ENCODE assay signal across 8 cellular contexts in genomic region chr6:26327450-26328264, GRCh38. TPM values are rescaled to one million over a fixed set of nuclear protein-coding genes. Genes with fewer than 3 reads are reported as not detected.
DNase-seq lines count a peak whose midpoint lies in the region; ATAC-seq, FAIRE-seq and TF ChIP-seq lines count a peak whose summit lies in the region.

No MANE protein-coding gene starts in this region.

- H3K4me1 ChIP-seq in A549: peaks cover 7% of the 10 kb centered on the region; the same call in 1 of the 3 replicates
- no peaks in the 10 kb centered on the region; the same call in 1 of the 2 replicates for H3K4me1 ChIP-seq in GM23338 (ENCODE audit: insufficient read depth)
- peaks cover 4% of the 10 kb centered on the region for H3K4me1 ChIP-seq in fibroblast of lung (ENCODE audit: control insufficient read depth, extremely low read depth, insufficient read depth, low read length)
- no peaks in the 10 kb centered on the region for H3K4me1 ChIP-seq in body of pancreas

- peaks cover 6% of the 10 kb centered on the region; the same call in 2 of the 3 replicates for H3K9me3 Mint-ChIP-seq in GM23338
- no peaks in the 10 kb centered on the region for H3K9me3 Mint-ChIP-seq in activated CD8-positive, alpha-beta T cell treated with anti-CD3 and anti-CD28 coated beads for 36 hours

- H3K27me3 Mint-ChIP-seq in GM23338 (ENCODE audit: insufficient read depth, low read depth, poor library complexity): peaks cover 32% of the 10 kb centered on the region
- H3K27me3 Mint-ChIP-seq in activated CD8-positive, alpha-beta T cell treated with anti-CD3 and anti-CD28 coated beads for 36 hours: peaks cover 18% of the 10 kb centered on the region

- CTCF ChIA-PET in A549 (lab: Yijun Ruan, JAX): interaction anchor here (0.7 to 2.2 kb wide), 2 partner anchors 14 to 58 kb away, joined by 3 to 9 read pairs; no protein-coding TSS in a partner anchor
- CTCF ChIA-PET in activated CD8-positive, alpha-beta T cell treated with anti-CD3 and anti-CD28 coated beads for 36 hours (lab: Charles Lee): interaction anchor here (0.8 to 6.2 kb wide), 4 partner anchors 14 to 268 kb away, joined by 3 to 31 read pairs (median 6); no protein-coding TSS in a partner anchor

- POLR2A ChIA-PET in A549 (lab: Yijun Ruan, JAX): no interaction called here
- POLR2A ChIA-PET in activated CD8-positive, alpha-beta T cell treated with anti-CD3 and anti-CD28 coated beads for 36 hours (lab: Charles Lee): no interaction called here

- H3K27me3 ChIP-seq in GM23338 (ENCODE audit: insufficient read depth) (peaks cover 12% of the 10 kb centered on the region), fibroblast of lung (ENCODE audit: control insufficient read depth, insufficient read depth, low read length) (no peaks in the 10 kb centered on the region), body of pancreas (peaks cover 4 to 30% of the 10 kb centered on the region in 2 donors)

- DNase-seq in A549 (ENCODE audit: low read depth in 1 of 2, low spot score in 1 of 2): peak in 1 of 2 experiments; percentile 87
- DNase-seq in GM23338 (ENCODE audit: low spot score): peak; percentile 83
- peak; percentile 46 for DNase-seq in NCI-H526 treated with DMSO at 0.1 percent for 48 hours (lab: John Stamatoyannopoulos, UW)
- peak; percentile 90 for DNase-seq in activated CD8-positive, alpha-beta T cell treated with anti-CD3 and anti-CD28 coated beads for 36 hours
- DNase-seq in fibroblast of lung (ENCODE audit: low read depth in 2 of 2): peak; percentile 68 to 83
- DNase-seq in stimulated activated CD4-positive, alpha-beta T cell treated with anti-CD3 and anti-CD28 coated beads, Interleukin-12 subunit alpha, Interleukin-12 subunit beta, amount 100 ng/mL, for 4 hours: peak; percentile 71
- DNase-seq in body of pancreas: no peak

- TF ChIP-seq POLR2A in A549 (IDR thresholded peaks at IDR 0.05; ENCODE audit: low read length) (no peak), body of pancreas (IDR thresholded peaks at IDR 0.05) (no peak)

- intact Hi-C loops in activated CD8-positive, alpha-beta T cell treated with anti-CD3 and anti-CD28 coated beads for 36 hours (cut with micrococcal nuclease): no loop called here
- intact Hi-C loops in body of pancreas (cut with DNase I): no loop called here

- H3F3A ChIP-seq in GM23338 (replicated peaks; ENCODE audit: low read depth): no peaks in the 10 kb centered on the region

- TF ChIP-seq RAD21 in A549 (conservative IDR thresholded peaks at IDR 0.05 in 1 of 2, IDR thresholded peaks at IDR 0.05 in 1 of 2): no peak

- WGBS in A549 (ENCODE audit: missing lambda C conversion rate): 1% methylated on average over 28 of the region's 28 CpGs
- 2 to 7% methylated on average over 28 of the region's 28 CpGs for WGBS in body of pancreas, 2 donors

- peaks cover 2% of the 10 kb centered on the region; the same call in 1 of the 3 replicates for H3K4me1 Mint-ChIP-seq in GM23338
- H3K4me1 Mint-ChIP-seq in activated CD8-positive, alpha-beta T cell treated with anti-CD3 and anti-CD28 coated beads for 36 hours (ENCODE audit: low read depth): peaks cover 41% of the 10 kb centered on the region

- H2AFZ ChIP-seq in GM23338: peak overlapping the region; percentile 73; the same call in 1 of the 2 replicates
- no peak overlapping the region for H2AFZ ChIP-seq in fibroblast of lung (ENCODE audit: low read length)

- H3K36me3 ChIP-seq in GM23338 (ENCODE audit: insufficient read depth) (no peaks in the 10 kb centered on the region), fibroblast of lung (ENCODE audit: control insufficient read depth, insufficient read depth, low read length) (no peaks in the 10 kb centered on the region), body of pancreas (replicated peaks in 1 of 2; ENCODE audit: insufficient read depth in 1 of 2, low read depth in 2 of 2) (no peaks in the 10 kb centered on the region)

- H3K4me3 ChIP-seq in A549 (peak overlapping the region; percentile 69), GM23338 (peak overlapping the region; percentile 74), fibroblast of lung (replicated peaks in 1 of 4; ENCODE audit: control extremely low read depth in 1 of 4, insufficient read depth in 1 of 4, low read depth in 3 of 4, low read length in 4 of 4) (peak overlapping the region; percentile 54 to 73 (median 64)), body of pancreas (no peak overlapping the region)

- H3K4me3 Mint-ChIP-seq in GM23338: peak overlapping the region; percentile 90
- H3K4me3 Mint-ChIP-seq in activated CD8-positive, alpha-beta T cell treated with anti-CD3 and anti-CD28 coated beads for 36 hours: peak overlapping the region; percentile 79

- ATAC-seq in A549 (peak; percentile 45 to 60), GM23338 (peak; percentile 61), body of pancreas (no peak), GM21515 (IDR thresholded peaks at IDR 0.05; ENCODE audit: unreplicated experiment) (no peak)
- peak; percentile 58 for ATAC-seq in activated CD8-positive, alpha-beta T cell treated with anti-CD3 and anti-CD28 coated beads for 36 hours

- H3K79me2 ChIP-seq in GM23338 (replicated peaks; ENCODE audit: insufficient read depth): no peaks in the 10 kb centered on the region
- H3K79me2 ChIP-seq in fibroblast of lung (ENCODE audit: control insufficient read depth, insufficient read depth, low read length): no peaks in the 10 kb centered on the region

- H3K9me3 ChIP-seq in A549 (no peaks in the 10 kb centered on the region), fibroblast of lung (ENCODE audit: control insufficient read depth, insufficient read depth, low read depth, low read length) (no peaks in the 10 kb centered on the region), body of pancreas (peaks cover 0 to 8% (median 0%) of the 10 kb centered on the region in 3 donors)

- TF ChIP-seq CTCF in A549 (IDR thresholded peaks at IDR 0.05) (no peak), GM23338 (conservative IDR thresholded peaks at IDR 0.05; ENCODE audit: low read depth in 2 of 2) (no peak), fibroblast of lung (conservative IDR thresholded peaks at IDR 0.05 in 1 of 2, IDR thresholded peaks at IDR 0.05 in 1 of 2; ENCODE audit: low read depth in 1 of 2, low read length in 2 of 2) (no peak), body of pancreas (IDR thresholded peaks at IDR 0.05) (no peak)
- TF ChIP-seq CTCF in activated CD8-positive, alpha-beta T cell treated with anti-CD3 and anti-CD28 coated beads for 36 hours (IDR thresholded peaks at IDR 0.05): no peak

- TF ChIP-seq EP300 in A549 (IDR thresholded peaks at IDR 0.05): no peak

- H3K9ac ChIP-seq in fibroblast of lung (ENCODE audit: insufficient read depth, low read length): peak overlapping the region; percentile 18

- no peak for FAIRE-seq in A549 (lab: Jason Lieb, UNC)

- peak overlapping the region; percentile 71 for H3K27ac Mint-ChIP-seq in GM23338
- peak overlapping the region; percentile 81 for H3K27ac Mint-ChIP-seq in activated CD8-positive, alpha-beta T cell treated with anti-CD3 and anti-CD28 coated beads for 36 hours

- no peaks in the 10 kb centered on the region for H3K9me2 ChIP-seq in GM23338 (ENCODE audit: insufficient read depth)

- H4K20me1 ChIP-seq in GM23338 (replicated peaks; ENCODE audit: insufficient read depth) (no peaks in the 10 kb centered on the region), fibroblast of lung (ENCODE audit: control insufficient read depth, extremely low read depth, insufficient read depth, low read length) (no peaks in the 10 kb centered on the region)

- no peaks in the 10 kb centered on the region for H3K36me3 Mint-ChIP-seq in GM23338 (ENCODE audit: low read depth)
- peaks cover 4% of the 10 kb centered on the region for H3K36me3 Mint-ChIP-seq in activated CD8-positive, alpha-beta T cell treated with anti-CD3 and anti-CD28 coated beads for 36 hours (ENCODE audit: low read depth)

- H3K4me2 ChIP-seq in A549: peak overlapping the region; percentile 81
- H3K4me2 ChIP-seq in GM23338: peak overlapping the region; percentile 79
- H3K4me2 ChIP-seq in fibroblast of lung (ENCODE audit: extremely low read depth, insufficient read depth, low read length): peak overlapping the region; percentile 97

- H3K27ac ChIP-seq in A549 (peak overlapping the region; percentile 63 to 81), GM23338 (ENCODE audit: low read depth) (no peak overlapping the region), fibroblast of lung (ENCODE audit: insufficient read depth, low read length) (no peak overlapping the region), body of pancreas (no peak overlapping the region)

TF ChIP-seq in A549, 52 proteins besides CTCF, POLR2A, EP300 and RAD21 (continues in another document):
- TF ChIP-seq JUNB (IDR thresholded peaks at IDR 0.05): no peak
- no peak for TF ChIP-seq CBX2 (IDR thresholded peaks at IDR 0.05; ENCODE audit: borderline replicate concordance, low read depth)

RNA-seq across cellular contexts. Expression of gene BTN3A2, which starts 37.3 kb away (rescaled TPM):
- 13.4 and 13.5 TPM in 2 replicates for polyA plus RNA-seq in A549 (2011; rRNA removed)
- 4.3 and 5.5 TPM in 2 replicates for polyA plus RNA-seq in A549 (2012; cell fraction: cytosol; rRNA removed)
- polyA plus RNA-seq in A549 (2012; cell fraction: nucleus; rRNA removed): 3.3 and 4.1 TPM in 2 replicates
- polyA plus RNA-seq in A549 (2017; fragmentation: RNase III; extraction: RNeasy Plus Mini Kit Qiagen cat#74134 plus additional on column Dnase treatment): 4.2 to 5.1 TPM (median 4.8 TPM) in 3 replicates
- polyA minus RNA-seq in A549 (2011; rRNA and poly(A)+ RNA removed): 4.9 and 11.7 TPM in 2 replicates
- 2.8 and 10.4 TPM in 2 replicates for total RNA-seq in GM23338 (2014; rRNA removed; shearing (Covaris generic))
- polyA plus RNA-seq in GM23338 (2016; fragmentation: Nextera tagmentation; extraction: Ambion mirVana): 3.4 and 4.3 TPM in 2 replicates
- 10 to 100 TPM; 58.4 to 63.5 TPM for total RNA-seq in activated CD8-positive, alpha-beta T cell treated with anti-CD3 and anti-CD28 coated beads for 36 hours
- total RNA-seq in fibroblast of lung: 21.6 and 21.8 TPM in 2 replicates
- 27.2 and 39.1 TPM in 2 replicates for polyA plus RNA-seq in fibroblast of lung
- polyA plus RNA-seq in fibroblast of lung (2012): 19.1 and 24.8 TPM in 2 replicates
- polyA minus RNA-seq in fibroblast of lung (ENCODE audit: low replicate concordance): 10.0 and 23.6 TPM in 2 replicates
- 1 to 10 TPM; 5.9 to 8.6 TPM for total RNA-seq in body of pancreas

RNA-seq across cellular contexts. Expression of gene BTN2A2, which starts 55.3 kb away (rescaled TPM):
- polyA plus RNA-seq in A549 (2011; rRNA removed) (6.5 and 7.0 TPM in 2 replicates), A549 (2017; fragmentation: RNase III; extraction: RNeasy Plus Mini Kit Qiagen cat#74134 plus additional on column Dnase treatment) (6.7 to 9.5 TPM (median 7.5 TPM) in 3 replicates), GM23338 (2016; fragmentation: Nextera tagmentation; extraction: Ambion mirVana) (5.9 and 7.3 TPM in 2 replicates), fibroblast of lung (8.6 and 14.8 TPM in 2 replicates)
- polyA plus RNA-seq in A549 (2012; cell fraction: cytosol; rRNA removed): 4.2 and 5.2 TPM in 2 replicates
- polyA plus RNA-seq in A549 (2012; cell fraction: nucleus; rRNA removed): 11.0 and 17.8 TPM in 2 replicates
- polyA minus RNA-seq in A549 (2011; rRNA and poly(A)+ RNA removed): 12.2 and 13.0 TPM in 2 replicates
- 7.2 and 16.7 TPM in 2 replicates for total RNA-seq in GM23338 (2014; rRNA removed; shearing (Covaris generic))
- 10 to 100 TPM; 12.8 to 16.1 TPM for total RNA-seq in activated CD8-positive, alpha-beta T cell treated with anti-CD3 and anti-CD28 coated beads for 36 hours
- total RNA-seq in fibroblast of lung (7.4 and 12.7 TPM in 2 replicates), body of pancreas (1 to 10 TPM; 3.1 to 5.3 TPM)
- 8.3 and 12.5 TPM in 2 replicates for polyA plus RNA-seq in fibroblast of lung (2012)
- polyA minus RNA-seq in fibroblast of lung (ENCODE audit: low replicate concordance): 10.0 and 21.7 TPM in 2 replicates

Comparison
In these comparisons a context has a peak if more than half of its experiments do, and no peak if none do; other contexts are left out.
1. ATAC-seq: peak in A549 (2 of 2), GM23338 (single experiment) and activated CD8-positive, alpha-beta T cell treated with anti-CD3 and anti-CD28 coated beads for 36 hours (single experiment); none in body of pancreas (single experiment) and GM21515 (single experiment).
2. DNase-seq: peak in GM23338 (single experiment), NCI-H526 treated with DMSO at 0.1 percent for 48 hours (single experiment), activated CD8-positive, alpha-beta T cell treated with anti-CD3 and anti-CD28 coated beads for 36 hours (single experiment), fibroblast of lung (2 of 2) and stimulated activated CD4-positive, alpha-beta T cell treated with anti-CD3 and anti-CD28 coated beads, Interleukin-12 subunit alpha, Interleukin-12 subunit beta, amount 100 ng/mL, for 4 hours (single experiment); none in body of pancreas (0 of 4).
3. H3K27ac ChIP-seq: peak in A549 (2 of 2); none in GM23338 (single experiment), fibroblast of lung (single experiment) and body of pancreas (0 of 4).
4. H3K4me3 ChIP-seq: peak in A549 (single experiment), GM23338 (single experiment) and fibroblast of lung (4 of 4); none in body of pancreas (0 of 2).
5. Peak in every context shown above with its lines, with median percentiles within 50 percentile points of each other: H3K4me2 ChIP-seq.